Comparison of ENCODE assay signal across 1 cellular context in genomic region chr2:10094271-10094814, GRCh38.
TF ChIP-seq lines count a peak whose summit lies in the region.

No MANE protein-coding gene starts in this region.

TF ChIP-seq in GM23338, 12 proteins besides CTCF, POLR2A, EP300 and RAD21 (continued from another document):
- TF ChIP-seq ZNF462 (CRISPR knock-in tag; IDR thresholded peaks at IDR 0.05) (no peak), NANOG (IDR thresholded peaks at IDR 0.05; ENCODE audit: borderline replicate concordance) (no peak), ZNF331 (CRISPR knock-in tag; IDR thresholded peaks at IDR 0.05; ENCODE audit: low read depth) (no peak), JUNB (IDR thresholded peaks at IDR 0.05; ENCODE audit: unreplicated experiment) (no peak), ZNF114 (CRISPR knock-in tag; IDR thresholded peaks at IDR 0.05) (no peak), REST (IDR thresholded peaks at IDR 0.05; ENCODE audit: unreplicated experiment) (no peak), POLR2AphosphoS5 (IDR thresholded peaks at IDR 0.05; ENCODE audit: low read depth) (no peak), CREB1 (CRISPR knock-in tag; IDR thresholded peaks at IDR 0.05; ENCODE audit: low read depth) (no peak), ETS1 (IDR thresholded peaks at IDR 0.05) (no peak), STAT1 (IDR thresholded peaks at IDR 0.05; ENCODE audit: unreplicated experiment) (no peak), EZH2 (IDR thresholded peaks at IDR 0.05; ENCODE audit: low read depth, unreplicated experiment) (no peak)
